9 cellular contexts compared by ENCODE assay signal in the genomic region with DNA sequence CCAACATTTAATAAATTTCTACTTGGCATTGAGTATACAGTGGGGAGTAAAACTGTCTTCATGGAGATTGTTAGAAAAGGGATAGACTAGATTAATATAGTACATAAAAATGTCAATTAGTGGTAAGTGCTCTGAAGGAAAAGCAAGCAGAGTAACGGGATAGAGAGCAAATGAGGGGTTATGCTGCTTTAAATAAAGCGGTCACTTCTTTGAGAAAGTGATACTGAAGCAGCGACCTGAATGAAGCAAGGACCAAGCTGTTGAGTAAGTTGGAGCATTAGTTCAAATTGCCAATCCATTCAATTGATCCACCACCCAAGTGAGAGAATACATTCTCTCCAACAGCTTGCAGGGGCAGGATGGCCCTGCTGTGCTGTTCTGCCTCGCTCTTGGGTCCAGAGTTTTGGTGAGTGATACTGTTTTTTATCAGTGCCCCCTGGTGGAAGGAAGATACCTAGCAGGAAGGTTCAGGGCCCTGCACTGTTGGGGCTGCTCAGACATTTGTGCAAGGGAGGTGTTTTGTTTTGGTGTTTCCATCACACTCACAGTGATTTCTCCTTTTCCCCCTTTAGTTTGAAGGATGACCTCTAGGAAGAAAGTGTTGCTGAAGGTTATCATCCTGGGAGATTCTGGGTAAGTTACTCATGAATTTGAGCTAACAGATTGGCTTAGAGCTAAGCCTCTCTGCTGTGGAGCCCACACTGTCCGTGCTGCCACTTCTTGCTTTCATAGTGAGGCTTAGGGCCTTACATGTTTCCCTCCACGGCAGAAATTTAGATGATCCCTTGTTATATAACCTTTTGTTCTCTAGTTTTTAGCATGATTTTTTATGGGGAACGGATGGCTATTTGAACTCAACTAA.
DNase-seq lines count a peak whose midpoint lies in the region; ATAC-seq, FAIRE-seq and TF ChIP-seq lines count a peak whose summit lies in the region.
"Had no signal": no experiment of that assay in that cellular context is flagged by ENCODE, and none has a peak within 500 bp of the region (broad histone marks: within the 10 kb centered on the region; RNA-seq: fewer than 3 reads in every experiment).

No MANE protein-coding gene starts in this region.

- peaks cover 0 to 17% of the 10 kb centered on the region in 2 experiments; a peak in 3 of 5 replicates for H3K4me1 ChIP-seq in K562 (replicated peaks in 1 of 2; ENCODE audit: control insufficient read depth in 2 of 2, insufficient read depth in 2 of 2, low read length in 2 of 2)

- TF ChIP-seq EP300 in K562 (IDR thresholded peaks at IDR 0.05; ENCODE audit: low read length): no peak

- CTCF ChIA-PET in K562 (lab: Yijun Ruan, JAX; ENCODE audit: low intra/inter-chr PET ratio): interaction anchor here (0.6 to 2.4 kb wide), 3 partner anchors 114 to 1145 kb away, joined by 3 to 12 read pairs (median 3); no protein-coding TSS in a partner anchor

- in situ Hi-C loops in K562 (cut with MboI): no loop called here

- TF ChIP-seq CTCF in K562 (IDR thresholded peaks at IDR 0.05 in 2 of 3, conservative IDR thresholded peaks at IDR 0.05 in 1 of 3; ENCODE audit: insufficient read depth in 2 of 3, low read depth in 1 of 3, low read length in 3 of 3): peak; percentile 62 to 78 (median 72)

- TF ChIP-seq RAD21 in K562 (CRISPR knock-in tag; conservative IDR thresholded peaks at IDR 0.05 in 1 of 2, IDR thresholded peaks at IDR 0.05 in 1 of 2): peak; percentile 49 to 71

- H3K79me2 ChIP-seq in K562 (ENCODE audit: control insufficient read depth, insufficient read depth, low read length): peaks cover 54% of the 10 kb centered on the region

- no peak overlapping the region for H3K9ac ChIP-seq in K562 (ENCODE audit: insufficient read depth in 1 of 2, low read depth in 2 of 2, low read length in 2 of 2)

- peak overlapping the region; percentile 51; the same call in 1 of the 3 replicates for H3K27ac ChIP-seq in K562 (ENCODE audit: extremely low read depth, low read depth, low read length)

- ATAC-seq in HG02623 (IDR thresholded peaks at IDR 0.05; ENCODE audit: unreplicated experiment) (peak; percentile 59), K562 (peak; percentile 99)

- BruUV-seq in K562 (replicated peaks; lab: Mats Ljungman, UMichigan): no TSS peak

- H2AFZ ChIP-seq in K562 (ENCODE audit: low read depth, low read length): no peak overlapping the region

- H4K20me1 ChIP-seq in K562 (replicated peaks; ENCODE audit: control insufficient read depth, insufficient read depth, low read length): no peaks in the 10 kb centered on the region

- intact Hi-C loops in K562 (cut with micrococcal nuclease): loop anchor here (1.0 to 5.0 kb wide), 2 partner anchors 115 to 203 kb away; no protein-coding TSS in a partner anchor

- TF ChIP-seq POLR2A in K562 (conservative IDR thresholded peaks at IDR 0.05): no peak

- H3K4me2 ChIP-seq in K562 (ENCODE audit: insufficient read depth, low read length): no peak overlapping the region

- no peak overlapping the region for H3K4me3 ChIP-seq in K562

- peak; percentile 86 for FAIRE-seq in K562 (lab: Jason Lieb, UNC)
- FAIRE-seq: A204.1 had no signal

- WGBS in K562 (ENCODE audit: insufficient coverage, low coverage, missing lambda C conversion rate): 56% methylated on average over 7 of the region's 7 CpGs

- peak; percentile 47 to 83 (median 54) for DNase-seq in NCI-H1417 (lab: John Stamatoyannopoulos, UW)
- DNase-seq in NCI-H1417 treated with DMSO at 0.1 percent for 48 hours (lab: John Stamatoyannopoulos, UW): no peak
- peak; percentile 67 for DNase-seq in NCI-H1694 (lab: John Stamatoyannopoulos, UW)
- DNase-seq in T-helper 22 cell (ENCODE audit: low read depth): peak; percentile 26
- DNase-seq in K562 (ENCODE audit: extremely low read depth in 1 of 4, low spot score in 3 of 4): peak; percentile 61 to 69 (median 64)
- peak; percentile 89 for DNase-seq in iPS-NIHi7 (ENCODE audit: extremely low spot score)
- peak in 2 of 3 donors; percentile 39 to 69 for DNase-seq in stimulated activated CD4-positive, alpha-beta T cell treated with anti-CD3 and anti-CD28 coated beads, Interleukin-12 subunit alpha, Interleukin-12 subunit beta, amount 100 ng/mL, for 48 hours (ENCODE audit: low read depth in 2 of 3, low spot score in 1 of 3)

- H3K36me3 ChIP-seq in K562 (ENCODE audit: control insufficient read depth, insufficient read depth, low read length): peaks cover 46% of the 10 kb centered on the region

- H3K9me1 ChIP-seq in K562 (ENCODE audit: control insufficient read depth, insufficient read depth, low read length): no peaks in the 10 kb centered on the region

- POLR2A ChIA-PET in K562 (lab: Yijun Ruan, JAX): interaction anchor here (0.7 kb wide), 2 partner anchors 84 to 160 kb away, joined by 3 to 4 read pairs; no protein-coding TSS in a partner anchor

- H3K9me3 ChIP-seq in K562 (replicated peaks; ENCODE audit: control insufficient read depth, insufficient read depth, low read depth, low read length): no peaks in the 10 kb centered on the region

- H3K27me3 ChIP-seq in K562 (ENCODE audit: control insufficient read depth in 2 of 2, insufficient read depth in 2 of 2, low read length in 2 of 2): no peaks in the 10 kb centered on the region

TF ChIP-seq in K562, 482 proteins besides CTCF, POLR2A, EP300 and RAD21:
- TF ChIP-seq ZFP36 (IDR thresholded peaks at IDR 0.05; ENCODE audit: low read depth, low read length, partially characterized antibody) (peak; percentile 13), FOSL1 (tag; conservative IDR thresholded peaks at IDR 0.05) (peak; percentile 27; the same call in 1 of the 2 replicates), ZNF436 (CRISPR knock-in tag; IDR thresholded peaks at IDR 0.05) (no peak), FOXA3 (CRISPR knock-in tag; conservative IDR thresholded peaks at IDR 0.05 in 1 of 2, IDR thresholded peaks at IDR 0.05 in 1 of 2) (no peak), ESRRA (IDR thresholded peaks at IDR 0.05; ENCODE audit: borderline replicate concordance, low read depth) (0 out of 2 replicates have a peak, but pooled peaks have one; percentile 24), SMC3 (conservative IDR thresholded peaks at IDR 0.05; ENCODE audit: insufficient read depth, low read depth, low read length) (peak; percentile 43)
TF ChIP-seq in K562: peak in this region for 4.
